14 cellular contexts compared by ENCODE assay signal in genomic region chr13:40631605-40632004, GRCh38. TPM values are rescaled to one million over a fixed set of nuclear protein-coding genes. Genes with fewer than 3 reads are reported as not detected.
DNase-seq lines count a peak whose midpoint lies in the region; ATAC-seq and TF ChIP-seq lines count a peak whose summit lies in the region.
"Had no signal": no experiment of that assay in that cellular context is flagged by ENCODE, and none has a peak within 500 bp of the region (broad histone marks: within the 10 kb centered on the region; RNA-seq: fewer than 3 reads in every experiment).

No MANE protein-coding gene starts in this region.

- TF ChIP-seq CTCF in Calu3 (IDR thresholded peaks at IDR 0.05; ENCODE audit: unreplicated experiment) (no peak), chondrocyte (IDR thresholded peaks at IDR 0.05) (no peak), brain microvascular endothelial cell (IDR thresholded peaks at IDR 0.05; ENCODE audit: low read depth, low read length, missing control alignments) (no peak)

- no TSS peak for BruUV-seq in Calu3 (replicated peaks; lab: Mats Ljungman, UMichigan)

- in situ Hi-C loops in brain microvascular endothelial cell (cut with HindIII; ENCODE audit: low pct_ligation_motif_present, low sequenced_read_pairs), result no loop called here

- no peak overlapping the region for H3K27ac ChIP-seq in brain microvascular endothelial cell
- H3K27ac ChIP-seq: hepatocyte, parathyroid adenoma had no signal

- H3K4me3 Mint-ChIP-seq in Calu3 (ENCODE audit: low read depth, unreplicated experiment) (no peak overlapping the region), chondrocyte (ENCODE audit: unreplicated experiment) (no peak overlapping the region)

- no peaks in the 10 kb centered on the region for H3K9me3 Mint-ChIP-seq in Calu3 (ENCODE audit: low read depth, unreplicated experiment)
- H3K9me3 Mint-ChIP-seq in chondrocyte (ENCODE audit: low read depth), result peaks cover 4% of the 10 kb centered on the region

- DNase-seq in Calu3, result no peak
- no peak for DNase-seq in chondrocyte (ENCODE audit: low spot score)
- no peak for DNase-seq in NCI-H69 (lab: John Stamatoyannopoulos, UW)
- DNase-seq in brain microvascular endothelial cell, result no peak
- DNase-seq in AG08395 (ENCODE audit: low spot score), result no peak
- DNase-seq: COR-L47, erythroblast, NCI-H1436 treated with DMSO at 0.1 percent for 48 hours had no signal

- intact Hi-C loops in Calu3 (cut with micrococcal nuclease; ENCODE audit: unreplicated experiment), result no loop called here

- H3K27me3 Mint-ChIP-seq in Calu3 (ENCODE audit: unreplicated experiment), result no peaks in the 10 kb centered on the region
- no peaks in the 10 kb centered on the region for H3K27me3 Mint-ChIP-seq in chondrocyte (ENCODE audit: low read depth)

- H3K36me3 Mint-ChIP-seq in Calu3 (ENCODE audit: insufficient read depth, unreplicated experiment) (no peaks in the 10 kb centered on the region), chondrocyte (ENCODE audit: low read depth) (peaks cover 5% of the 10 kb centered on the region)

- no peak overlapping the region for H3K4me3 ChIP-seq in brain microvascular endothelial cell (ENCODE audit: low read depth, low read length)
- H3K4me3 ChIP-seq: hepatocyte, lung had no signal

- peak overlapping the region; percentile 50 for H3K27ac Mint-ChIP-seq in Calu3 (ENCODE audit: unreplicated experiment)
- peak overlapping the region; percentile 36 for H3K27ac Mint-ChIP-seq in chondrocyte (ENCODE audit: unreplicated experiment)

- ATAC-seq in GM19395 (IDR thresholded peaks at IDR 0.05; ENCODE audit: unreplicated experiment) (peak; percentile 42), HG03558 (IDR thresholded peaks at IDR 0.05; ENCODE audit: extremely low read depth, unreplicated experiment) (peak; percentile 32), SK-N-SH treated with all-trans-retinoic acid at 6 μM for 48 hours (no peak)

- H3K36me3 ChIP-seq in brain microvascular endothelial cell (replicated peaks), result no peaks in the 10 kb centered on the region

- CTCF ChIA-PET in Calu3 (lab: Charles Lee), result no interaction called here

- no peaks in the 10 kb centered on the region for H3K27me3 ChIP-seq in brain microvascular endothelial cell (replicated peaks)
- H3K27me3 ChIP-seq: hepatocyte had no signal

- H3K4me1 Mint-ChIP-seq in Calu3 (ENCODE audit: low read depth, unreplicated experiment), result peaks cover 18% of the 10 kb centered on the region
- H3K4me1 Mint-ChIP-seq in chondrocyte (ENCODE audit: low read depth), result peaks cover 13% of the 10 kb centered on the region

TF ChIP-seq in SK-N-SH treated with all-trans-retinoic acid at 6 μM for 48 hours, 23 proteins besides CTCF, POLR2A, EP300 and RAD21:
- TF ChIP-seq ZFP30 (CRISPR knock-in tag; IDR thresholded peaks at IDR 0.05) (no peak), OSR1 (CRISPR knock-in tag; IDR thresholded peaks at IDR 0.05) (no peak), GLIS3 (CRISPR knock-in tag; IDR thresholded peaks at IDR 0.05) (no peak), BACH2 (CRISPR knock-in tag; IDR thresholded peaks at IDR 0.05; ENCODE audit: borderline replicate concordance) (no peak), ZNF8 (CRISPR knock-in tag; IDR thresholded peaks at IDR 0.05) (no peak)

RNA-seq across cellular contexts. Expression of gene FOXO1, which starts 34.8 kb away (rescaled TPM):
- total RNA-seq in Calu3 (2022) (11.3 and 15.6 TPM in 2 replicates), chondrocyte (8.9 to 17.7 TPM (median 9.7 TPM) in 3 replicates)
